17 cellular contexts compared by ENCODE assay signal in the genomic region with DNA sequence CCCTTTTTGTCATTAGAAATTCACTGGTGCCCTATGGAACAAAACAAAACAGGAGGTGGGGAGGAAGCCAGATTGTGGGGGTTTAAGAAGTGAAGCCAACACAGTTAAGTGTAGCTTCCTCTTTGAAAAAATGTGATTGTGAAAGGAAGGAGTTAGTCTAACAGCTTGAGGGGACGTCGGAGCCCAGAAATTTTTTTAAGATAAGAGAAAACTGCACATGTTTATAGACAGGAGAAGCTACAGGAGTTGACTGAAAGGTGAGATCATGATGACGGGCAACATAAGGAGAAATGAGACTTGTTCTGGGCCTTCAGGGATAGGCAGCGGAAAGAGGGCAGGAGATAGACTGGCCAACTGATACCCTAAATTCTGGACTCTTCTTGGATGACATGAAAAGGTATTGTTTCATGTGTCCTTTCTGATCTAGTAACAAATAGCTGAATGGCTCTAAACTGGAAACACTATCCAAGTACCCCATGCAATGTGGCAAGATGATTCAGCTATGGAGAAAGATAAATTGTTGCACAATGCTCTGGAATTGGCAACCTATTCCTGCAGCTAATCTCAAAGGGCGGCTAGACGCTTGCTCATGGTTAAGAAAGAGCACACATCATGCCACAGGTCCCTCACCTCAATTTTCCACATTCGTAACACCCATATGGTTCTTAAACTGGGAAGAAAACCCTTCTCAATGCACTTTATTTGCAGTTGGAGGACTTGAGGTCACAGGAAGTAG. TPM values are rescaled to one million over a fixed set of nuclear protein-coding genes. Genes with fewer than 3 reads are reported as not detected.
A peak's percentile ranks its signal among the peaks of the same experiment; 100 is the strongest.
DNase-seq lines count a peak whose midpoint lies in the region; ATAC-seq, FAIRE-seq and TF ChIP-seq lines count a peak whose summit lies in the region.
"Had no signal": no experiment of that assay in that cellular context is flagged by ENCODE, and none has a peak within 500 bp of the region (broad histone marks: within the 10 kb centered on the region; RNA-seq: fewer than 3 reads in every experiment).

No MANE protein-coding gene starts in this region.

- H3K27me3 ChIP-seq in K562 (ENCODE audit: control insufficient read depth in 2 of 2, insufficient read depth in 2 of 2, low read length in 2 of 2) (no peaks in the 10 kb centered on the region), mesenchymal stem cell (ENCODE audit: control insufficient read depth in 1 of 2, insufficient read depth in 1 of 2, low read length in 2 of 2) (peaks cover 0 to 24% of the 10 kb centered on the region in 2 experiments)
- H3K27me3 ChIP-seq in effector memory CD4-positive, alpha-beta T cell (replicated peaks; ENCODE audit: control insufficient read depth, insufficient read depth, low read length, poor library complexity, severe bottlenecking): no peaks in the 10 kb centered on the region

- WGBS in K562 (ENCODE audit: insufficient coverage, low coverage, missing lambda C conversion rate): 5% methylated on average over 7 of the region's 7 CpGs
- WGBS in mesenchymal stem cell: 100% methylated on average over 5 of the region's 7 CpGs

- no peaks in the 10 kb centered on the region for H3K79me1 ChIP-seq in mesenchymal stem cell (replicated peaks; ENCODE audit: low read length, poor library complexity, severe bottlenecking)

- TF ChIP-seq CTCF in NB4 (IDR thresholded peaks at IDR 0.05; ENCODE audit: low read depth, low read length): no peak
- no peak for TF ChIP-seq CTCF in K562 (IDR thresholded peaks at IDR 0.05 in 2 of 3, conservative IDR thresholded peaks at IDR 0.05 in 1 of 3; ENCODE audit: insufficient read depth in 2 of 3, low read depth in 1 of 3, low read length in 3 of 3)

- no peak overlapping the region for H2BK15ac ChIP-seq in mesenchymal stem cell (ENCODE audit: low read depth, poor library complexity, severe bottlenecking)

- CTCF ChIA-PET in K562 (lab: Yijun Ruan, JAX; ENCODE audit: low intra/inter-chr PET ratio): no interaction called here

- H3K14ac ChIP-seq in mesenchymal stem cell (ENCODE audit: low read length in 2 of 2): no peak overlapping the region

- TF ChIP-seq POLR2A in NB4 (IDR thresholded peaks at IDR 0.05; ENCODE audit: extremely low read depth, insufficient read length) (no peak), K562 (conservative IDR thresholded peaks at IDR 0.05) (no peak)

- no peak overlapping the region for H2AK5ac ChIP-seq in mesenchymal stem cell (ENCODE audit: low read length, severe bottlenecking)

- peaks cover 0 to 9% of the 10 kb centered on the region in 2 experiments; a peak in 2 of 5 replicates for H3K4me1 ChIP-seq in K562 (replicated peaks in 1 of 2; ENCODE audit: control insufficient read depth in 2 of 2, insufficient read depth in 2 of 2, low read length in 2 of 2)
- no peaks in the 10 kb centered on the region for H3K4me1 ChIP-seq in mesenchymal stem cell (ENCODE audit: control insufficient read depth, insufficient read depth, low read depth, low read length)
- H3K4me1 ChIP-seq in effector memory CD4-positive, alpha-beta T cell (ENCODE audit: control insufficient read depth, insufficient read depth, low read length, poor library complexity, severe bottlenecking): no peaks in the 10 kb centered on the region

- BruUV-seq in K562 (replicated peaks; lab: Mats Ljungman, UMichigan): no TSS peak

- ATAC-seq in K562: no peak
- ATAC-seq: activated CD4-positive, alpha-beta T cell treated with anti-CD3 and anti-CD28 coated beads for 36 hours; SK-N-SH treated with all-trans-retinoic acid at 6 μM for 48 hours had no signal

- H3K4me3 ChIP-seq in NB4 (ENCODE audit: low read depth, low read length): no peak overlapping the region
- H3K4me3 ChIP-seq in K562: no peak overlapping the region
- no peak overlapping the region for H3K4me3 ChIP-seq in mesenchymal stem cell (ENCODE audit: insufficient read depth in 1 of 2, low read depth in 1 of 2, low read length in 2 of 2)
- H3K4me3 ChIP-seq in effector memory CD4-positive, alpha-beta T cell (ENCODE audit: insufficient read depth, low read depth, low read length, poor library complexity, severe bottlenecking): no peak overlapping the region
- H3K4me3 ChIP-seq: heart right ventricle had no signal

- in situ Hi-C loops in K562 (cut with MboI): no loop called here

- H3K36me3 ChIP-seq in K562 (ENCODE audit: control insufficient read depth, insufficient read depth, low read length) (no peaks in the 10 kb centered on the region), mesenchymal stem cell (ENCODE audit: control insufficient read depth in 1 of 2, insufficient read depth in 2 of 2, low read depth in 1 of 2, low read length in 2 of 2) (peaks cover 0 to 3% of the 10 kb centered on the region in 2 experiments)
- H3K36me3 ChIP-seq in effector memory CD4-positive, alpha-beta T cell (ENCODE audit: control insufficient read depth, insufficient read depth, low read length): no peaks in the 10 kb centered on the region

- H4K20me1 ChIP-seq in K562 (replicated peaks; ENCODE audit: control insufficient read depth, insufficient read depth, low read length): no peaks in the 10 kb centered on the region

- TF ChIP-seq RAD21 in K562 (CRISPR knock-in tag; conservative IDR thresholded peaks at IDR 0.05 in 1 of 2, IDR thresholded peaks at IDR 0.05 in 1 of 2): no peak

- H3K18ac ChIP-seq in mesenchymal stem cell (ENCODE audit: low read depth in 1 of 2, low read length in 2 of 2): no peak overlapping the region

- H2BK5ac ChIP-seq in mesenchymal stem cell (ENCODE audit: low read depth, low read length, poor library complexity, severe bottlenecking): no peak overlapping the region

- no peak overlapping the region for H4K91ac ChIP-seq in mesenchymal stem cell (ENCODE audit: low read length)

- H3K9me1 ChIP-seq in K562 (ENCODE audit: control insufficient read depth, insufficient read depth, low read length): no peaks in the 10 kb centered on the region

- no peak overlapping the region for H2BK12ac ChIP-seq in mesenchymal stem cell (ENCODE audit: low read length in 2 of 2)

- no peak overlapping the region; the same call in 1 of the 2 replicates for H2AFZ ChIP-seq in K562 (ENCODE audit: low read depth, low read length)
- H2AFZ ChIP-seq in mesenchymal stem cell (ENCODE audit: low read depth, low read length): no peak overlapping the region

- no peak overlapping the region for H3K4ac ChIP-seq in mesenchymal stem cell (ENCODE audit: low read depth in 1 of 2, low read length in 2 of 2)

- no peaks in the 10 kb centered on the region for H3K9me3 ChIP-seq in K562 (replicated peaks; ENCODE audit: control insufficient read depth, insufficient read depth, low read depth, low read length)
- H3K9me3 ChIP-seq in mesenchymal stem cell (ENCODE audit: control insufficient read depth, low read length): no peaks in the 10 kb centered on the region
- H3K9me3 ChIP-seq in effector memory CD4-positive, alpha-beta T cell (ENCODE audit: control insufficient read depth, low read length): no peaks in the 10 kb centered on the region
- H3K9me3 ChIP-seq: heart right ventricle had no signal

- POLR2A ChIA-PET in K562 (lab: Yijun Ruan, JAX): interaction anchor here (0.6 to 1.1 kb wide), 2 partner anchors 29 to 299 kb away, joined by 3 read pairs; partner anchors contain the start of gene RPS4X

- H4K8ac ChIP-seq in mesenchymal stem cell (ENCODE audit: low read length): no peak overlapping the region

- H3K9ac ChIP-seq in K562 (ENCODE audit: insufficient read depth in 1 of 2, low read depth in 2 of 2, low read length in 2 of 2) (no peak overlapping the region), mesenchymal stem cell (ENCODE audit: low read length) (no peak overlapping the region)

- no peak overlapping the region for H3K23ac ChIP-seq in mesenchymal stem cell (ENCODE audit: low read length in 2 of 2)

- H3K79me2 ChIP-seq in K562 (ENCODE audit: control insufficient read depth, insufficient read depth, low read length): peaks cover 8% of the 10 kb centered on the region

- TF ChIP-seq EP300 in K562 (IDR thresholded peaks at IDR 0.05; ENCODE audit: low read length): no peak

- no peak for FAIRE-seq in K562 (lab: Jason Lieb, UNC)

- intact Hi-C loops in K562 (cut with micrococcal nuclease): no loop called here

- H3K27ac ChIP-seq in K562 (ENCODE audit: extremely low read depth, low read depth, low read length) (peak overlapping the region; percentile 48; the same call in 2 of the 3 replicates), mesenchymal stem cell (ENCODE audit: low read length, poor library complexity, severe bottlenecking) (no peak overlapping the region)
- no peak overlapping the region for H3K27ac ChIP-seq in effector memory CD4-positive, alpha-beta T cell (ENCODE audit: insufficient read depth, low read length, poor library complexity, severe bottlenecking)
- H3K27ac ChIP-seq: heart right ventricle had no signal

- H3K4me2 ChIP-seq in K562 (ENCODE audit: insufficient read depth, low read length): peak overlapping the region; percentile 20; the same call in 1 of the 2 replicates
- no peak overlapping the region for H3K4me2 ChIP-seq in mesenchymal stem cell (ENCODE audit: low read length, poor library complexity, severe bottlenecking)

- DNase-seq in EL: peak; percentile 2
- DNase-seq in NB4 (ENCODE audit: low read depth): peak; percentile 52
- peak in 1 of 4 experiments; percentile 6 for DNase-seq in K562 (ENCODE audit: extremely low read depth in 1 of 4, low spot score in 3 of 4)
- DNase-seq in mesenchymal stem cell: peak; percentile 32
- DNase-seq in midbrain (lab: John Stamatoyannopoulos, UW): no peak
- DNase-seq in effector memory CD4-positive, alpha-beta T cell: no peak
- no peak for DNase-seq in COLO829 (ENCODE audit: low spot score)
- no peak for DNase-seq in KG1 (lab: John Stamatoyannopoulos, UW)
- DNase-seq: activated CD4-positive, alpha-beta T cell treated with anti-CD3 and anti-CD28 coated beads for 36 hours; activated T-cell treated with anti-CD3 and anti-CD28 coated beads, Interleukin-2, amount 50 U/mL, for 48 hours; anterior cingulate cortex; CD8-positive, alpha-beta memory T cell; heart right ventricle; left cardiac atrium; NCI-H187; substantia nigra had no signal

- no peak overlapping the region for H2BK120ac ChIP-seq in mesenchymal stem cell (ENCODE audit: low read depth, low read length)

RNA-seq across cellular contexts. Expression of gene HDAC8, which starts 3.7 kb away (rescaled TPM):
- 68.2 and 110 TPM in 2 replicates for total RNA-seq in K562 (2011; cell fraction: chromatin; rRNA removed; ENCODE audit: low replicate concordance)
- total RNA-seq in K562 (2011; cell fraction: nucleolus; rRNA removed): 28.3 and 38.8 TPM in 2 replicates
- total RNA-seq in K562 (2011; cell fraction: nucleoplasm; rRNA removed): 78.3 and 144 TPM in 2 replicates
- 18.9 and 20.2 TPM in 2 replicates for total RNA-seq in K562 (2014; rRNA removed)
- 33.3 and 35.0 TPM in 2 replicates for total RNA-seq in K562 (2014; rRNA removed; fragmentation: Illumina TruSeq; extraction: Trizol)
- total RNA-seq in K562 (2015; rRNA removed; fragmentation: Illumina TruSeq; extraction: Trizol): 26.2 and 30.0 TPM in 2 replicates
- 21.5 and 25.1 TPM in 2 replicates for total RNA-seq in K562 (2021)
- polyA plus RNA-seq in K562 (2011; rRNA removed): 23.1 and 28.7 TPM in 2 replicates
- 10.4 and 14.2 TPM in 2 replicates for polyA plus RNA-seq in K562 (2011; cell fraction: cytosol; rRNA removed)
- 18.9 and 19.5 TPM in 2 replicates for polyA plus RNA-seq in K562 (2011; cell fraction: nucleus; rRNA removed)
- 18.0 and 21.7 TPM in 2 replicates for polyA plus RNA-seq in K562 (2012)
- polyA plus RNA-seq in K562 (2014; fragmentation: Illumina TruSeq; extraction: Trizol): 19.7 and 24.4 TPM in 2 replicates
- 10 to 100 TPM; 36.5 to 53.8 TPM for polyA plus RNA-seq in K562 (2014; fragmentation: Nextera tagmentation; extraction: Ambion mirVana)
- polyA plus RNA-seq in K562 (2014; rRNA removed): 21.1 and 28.0 TPM in 2 replicates
- 47.6 and 55.1 TPM in 2 replicates for polyA minus RNA-seq in K562 (2011; rRNA and poly(A)+ RNA removed)
- 9.2 and 10.6 TPM in 2 replicates for polyA minus RNA-seq in K562 (2011; cell fraction: cytosol; rRNA and poly(A)+ RNA removed)
- polyA minus RNA-seq in K562 (2011; cell fraction: nucleus; rRNA and poly(A)+ RNA removed): 38.2 and 46.8 TPM in 2 replicates
- 15.0 TPM for polyA plus RNA-seq in mesenchymal stem cell (2013, experiment 1 of 2)
- polyA plus RNA-seq in mesenchymal stem cell (2013, experiment 2 of 2): 15.3 TPM

Comparison
In these comparisons a context has a peak if more than half of its experiments do, and no peak if none do; other contexts are left out.
1. DNase-seq: peak in EL (single experiment), NB4 (single experiment) and mesenchymal stem cell (single experiment); none in midbrain (single experiment), effector memory CD4-positive, alpha-beta T cell (0 of 3), COLO829 (single experiment) and KG1 (single experiment).